In genomic region chr2:120734930-120735611, GRCh38 we compare ENCODE assay signal across 9 cellular contexts. TPM values are rescaled to one million over a fixed set of nuclear protein-coding genes. Genes with fewer than 3 reads are reported as not detected.
DNase-seq lines count a peak whose midpoint lies in the region; ATAC-seq and TF ChIP-seq lines count a peak whose summit lies in the region.
"Had no signal": no experiment of that assay in that cellular context is flagged by ENCODE, and none has a peak within 500 bp of the region (broad histone marks: within the 10 kb centered on the region; RNA-seq: fewer than 3 reads in every experiment).

No MANE protein-coding gene starts in this region.

- H3K27me3 ChIP-seq in heart left ventricle (peaks cover 11 to 69% (median 34%) of the 10 kb centered on the region in 9 donors), ectodermal cell (ENCODE audit: control insufficient read depth, insufficient read depth, low read length, poor library complexity, severe bottlenecking) (no peaks in the 10 kb centered on the region)

- no peaks in the 10 kb centered on the region for H3K36me3 ChIP-seq in heart left ventricle
- H3K36me3 ChIP-seq in ectodermal cell (ENCODE audit: control insufficient read depth, insufficient read depth, low read length), result no peaks in the 10 kb centered on the region
- H3K36me3 ChIP-seq in urinary bladder (ENCODE audit: insufficient read depth), result no peaks in the 10 kb centered on the region

- peak overlapping the region; percentile 82 to 91 (median 85) for H3K4me3 Mint-ChIP-seq in nephron
- no peak overlapping the region for H3K4me3 Mint-ChIP-seq in activated T-cell treated with anti-CD3 and anti-CD28 coated beads, Interleukin-2, amount 50 U/mL, for 24 hours

- H3K9me3 Mint-ChIP-seq in nephron, result no peaks in the 10 kb centered on the region
- no peaks in the 10 kb centered on the region for H3K9me3 Mint-ChIP-seq in activated T-cell treated with anti-CD3 and anti-CD28 coated beads, Interleukin-2, amount 50 U/mL, for 24 hours
- H3K9me3 Mint-ChIP-seq: dendritic cell treated with granulocyte-macrophage colony-stimulating factor and Interleukin-4, amounts not matched to agents 40 ng/mL and 50 ng/mL, for 4 days had no signal

- peaks cover 33% of the 10 kb centered on the region for H3K27me3 Mint-ChIP-seq in nephron (ENCODE audit: low read depth)
- H3K27me3 Mint-ChIP-seq in activated T-cell treated with anti-CD3 and anti-CD28 coated beads, Interleukin-2, amount 50 U/mL, for 24 hours, result peaks cover 81% of the 10 kb centered on the region

- no peak for TF ChIP-seq POLR2A in heart left ventricle (IDR thresholded peaks at IDR 0.05)

- H3K4me1 ChIP-seq in heart left ventricle (peaks cover 0 to 31% (median 5%) of the 10 kb centered on the region in 12 donors), ectodermal cell (ENCODE audit: control insufficient read depth, insufficient read depth, low read length) (peaks cover 25% of the 10 kb centered on the region), urinary bladder (ENCODE audit: insufficient read depth) (no peaks in the 10 kb centered on the region)

- H3K4me3 ChIP-seq in heart left ventricle (peak overlapping the region in 11 of 12 donors; percentile 45 to 71 (median 52)), ectodermal cell (ENCODE audit: insufficient read depth, low read depth, low read length) (peak overlapping the region; percentile 92), urinary bladder (ENCODE audit: low read depth, low read length) (peak overlapping the region; percentile 61)

- peak overlapping the region in 8 of 12 donors; percentile 65 to 87 (median 73) for H3K27ac ChIP-seq in heart left ventricle
- no peak overlapping the region for H3K27ac ChIP-seq in ectodermal cell (ENCODE audit: insufficient read depth, low read depth, low read length, poor library complexity, severe bottlenecking)
- H3K27ac ChIP-seq in urinary bladder (ENCODE audit: low read depth), result no peak overlapping the region

- ATAC-seq in heart left ventricle (peak in 1 of 4 donors; percentile 10), Right ventricle myocardium superior (ENCODE audit: poor library complexity) (no peak)

- H3K9me3 ChIP-seq in heart left ventricle (no peaks in the 10 kb centered on the region), ectodermal cell (ENCODE audit: control insufficient read depth, low read length) (no peaks in the 10 kb centered on the region)

- WGBS in heart left ventricle, 4 donors, result 11 to 18% (median 13%) methylated on average over 18 to 36 of the region's 36 CpGs
- WGBS in ectodermal cell, 2 experiments, result 4 to 8% methylated on average over 33 to 36 of the region's 36 CpGs
- WGBS in urinary bladder, result 13% methylated on average over 36 of the region's 36 CpGs

- H3K27ac Mint-ChIP-seq in nephron, result peak overlapping the region; percentile 92 to 96 (median 92)
- H3K27ac Mint-ChIP-seq in activated T-cell treated with anti-CD3 and anti-CD28 coated beads, Interleukin-2, amount 50 U/mL, for 24 hours, result no peak overlapping the region
- H3K27ac Mint-ChIP-seq: dendritic cell treated with granulocyte-macrophage colony-stimulating factor and Interleukin-4, amounts not matched to agents 40 ng/mL and 50 ng/mL, for 4 days had no signal

- intact Hi-C loops in heart left ventricle (cut with DNase I) (loop anchor here in 3 of 10 donors (2.0 to 10.0 kb wide), 6 partner anchors 130 to 340 kb away; no protein-coding TSS in a partner anchor), Right ventricle myocardium superior (cut with DNase I) (no loop called here)

- H3K4me1 Mint-ChIP-seq in nephron, result peaks cover 52% of the 10 kb centered on the region
- H3K4me1 Mint-ChIP-seq in activated T-cell treated with anti-CD3 and anti-CD28 coated beads, Interleukin-2, amount 50 U/mL, for 24 hours (ENCODE audit: low read depth), result peaks cover 7% of the 10 kb centered on the region

- TF ChIP-seq CTCF in heart left ventricle (IDR thresholded peaks at IDR 0.05) (no peak), nephron (IDR thresholded peaks at IDR 0.05; ENCODE audit: unreplicated experiment in 3 of 3) (no peak)

- H3K36me3 Mint-ChIP-seq in nephron (ENCODE audit: low read depth), result no peaks in the 10 kb centered on the region
- no peaks in the 10 kb centered on the region for H3K36me3 Mint-ChIP-seq in activated T-cell treated with anti-CD3 and anti-CD28 coated beads, Interleukin-2, amount 50 U/mL, for 24 hours (ENCODE audit: low read depth)

- peak in 2 of 5 donors; percentile 25 to 29 for DNase-seq in heart left ventricle
- DNase-seq in Right ventricle myocardium superior, result no peak
- DNase-seq in cerebellar cortex (ENCODE audit: low spot score), result no peak
- DNase-seq in activated T-cell treated with anti-CD3 and anti-CD28 coated beads, Interleukin-2, amount 50 U/mL, for 24 hours, result no peak
- DNase-seq in activated gamma-delta T cell treated with Interleukin-2 at 50 U/mL for 16 hours, result no peak

RNA-seq across cellular contexts. Expression of gene GLI2, which starts 0.6 kb away (rescaled TPM):
- total RNA-seq in heart left ventricle (1 to 10 TPM in 5 of 9 donors, under 1 TPM in 4; 0.67 to 4.1 (median 1.0) TPM), Right ventricle myocardium superior (1.3 TPM), urinary bladder (11.3 TPM)
- polyA plus RNA-seq in heart left ventricle (1 to 10 TPM in 1 of 2 donors, under 1 TPM in 1; 0.30 to 1.4 TPM), urinary bladder (5.9 TPM)
- 37.4 TPM for polyA plus RNA-seq in ectodermal cell (2013, experiment 1 of 4)
- 40.1 TPM for polyA plus RNA-seq in ectodermal cell (2013, experiment 2 of 4)
- 33.6 TPM for polyA plus RNA-seq in ectodermal cell (2013, experiment 3 of 4)
- polyA plus RNA-seq in ectodermal cell (2013, experiment 4 of 4), result 32.7 TPM

Comparison
In these comparisons a context has a peak if more than half of its experiments do, and no peak if none do; other contexts are left out.
1. H3K27ac ChIP-seq: peak in heart left ventricle (8 of 12); none in ectodermal cell (single experiment) and urinary bladder (single experiment).
2. Peak in every context shown above with its lines, with median percentiles within 50 percentile points of each other: H3K4me3 ChIP-seq.